In the genomic region with DNA sequence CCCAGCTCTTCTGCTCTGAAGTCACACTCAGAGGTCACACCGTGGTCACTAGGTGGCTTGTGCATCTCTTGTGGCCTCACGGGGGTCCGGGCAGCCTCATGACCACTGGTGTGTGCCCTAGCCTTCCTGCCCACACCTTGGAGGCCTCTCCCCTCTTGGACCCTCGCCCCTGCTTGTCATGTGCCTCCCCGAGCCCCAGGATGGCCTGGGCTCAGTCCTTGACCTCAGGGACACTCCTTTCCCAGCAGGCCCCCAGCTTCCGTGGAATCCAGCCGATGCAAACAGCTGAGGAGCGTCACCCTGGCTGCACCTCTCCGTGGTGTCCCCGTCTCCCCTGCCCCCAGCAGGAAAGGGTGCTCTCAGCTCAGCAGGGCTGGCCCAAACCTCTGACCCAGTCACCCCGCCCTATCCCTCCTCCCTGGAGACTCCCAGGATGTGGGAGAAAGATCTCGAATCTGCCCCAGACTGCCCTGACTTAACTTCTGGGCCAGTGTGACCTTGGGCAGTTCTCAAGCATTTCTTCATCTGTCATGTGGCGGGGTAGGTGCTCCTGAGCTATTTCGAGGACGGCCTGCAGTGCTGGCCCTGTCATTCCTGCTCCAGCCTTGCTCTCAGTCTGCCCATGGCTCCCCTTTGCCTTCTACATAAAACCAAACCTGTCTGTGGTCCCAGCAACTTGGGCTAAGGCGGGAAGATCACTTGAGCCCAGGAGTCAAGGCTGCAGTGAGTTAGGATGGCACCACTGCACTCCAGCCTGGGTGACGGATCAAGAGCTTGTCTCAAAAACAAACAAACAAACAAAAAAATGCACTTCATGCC, we compare ENCODE assay signal across 2 cellular contexts.
A peak's percentile ranks its signal among the peaks of the same experiment; 100 is the strongest.
TF ChIP-seq lines count a peak whose summit lies in the region.

No MANE protein-coding gene starts in this region.

TF ChIP-seq in HepG2, 621 proteins besides CTCF, POLR2A, EP300 and RAD21:
- TF ChIP-seq MEF2D (CRISPR knock-in tag; IDR thresholded peaks at IDR 0.05) (no peak), GZF1 (CRISPR knock-in tag; IDR thresholded peaks at IDR 0.05) (no peak), AGO2 (optimal IDR thresholded peaks at IDR 0.05; ENCODE audit: low read depth, low read length) (peak; percentile 42), ZNF687 (CRISPR knock-in tag; IDR thresholded peaks at IDR 0.05) (0 out of 2 replicates have a peak, but pooled peaks have one; percentile 2), TAF15 (IDR thresholded peaks at IDR 0.05; ENCODE audit: low read depth, low read length, poor library complexity, severe bottlenecking) (no peak)
- TF ChIP-seq, protein P1, sequence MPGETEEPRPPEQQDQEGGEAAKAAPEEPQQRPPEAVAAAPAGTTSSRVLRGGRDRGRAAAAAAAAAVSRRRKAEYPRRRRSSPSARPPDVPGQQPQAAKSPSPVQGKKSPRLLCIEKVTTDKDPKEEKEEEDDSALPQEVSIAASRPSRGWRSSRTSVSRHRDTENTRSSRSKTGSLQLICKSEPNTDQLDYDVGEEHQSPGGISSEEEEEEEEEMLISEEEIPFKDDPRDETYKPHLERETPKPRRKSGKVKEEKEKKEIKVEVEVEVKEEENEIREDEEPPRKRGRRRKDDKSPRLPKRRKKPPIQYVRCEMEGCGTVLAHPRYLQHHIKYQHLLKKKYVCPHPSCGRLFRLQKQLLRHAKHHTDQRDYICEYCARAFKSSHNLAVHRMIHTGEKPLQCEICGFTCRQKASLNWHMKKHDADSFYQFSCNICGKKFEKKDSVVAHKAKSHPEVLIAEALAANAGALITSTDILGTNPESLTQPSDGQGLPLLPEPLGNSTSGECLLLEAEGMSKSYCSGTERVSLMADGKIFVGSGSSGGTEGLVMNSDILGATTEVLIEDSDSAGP (CRISPR knock-in tag; IDR thresholded peaks at IDR 0.05; ENCODE audit: borderline replicate concordance) = 0 out of 2 replicates have a peak, but pooled peaks have one; percentile 35

TF ChIP-seq in SK-N-SH, 30 proteins besides CTCF, POLR2A, EP300 and RAD21:
- TF ChIP-seq NRF1 (IDR thresholded peaks at IDR 0.05; ENCODE audit: low read depth, low read length) (no peak), EZH2phosphoT487 (IDR thresholded peaks at IDR 0.05; ENCODE audit: borderline replicate concordance, low read depth) (no peak), FOXM1 (IDR thresholded peaks at IDR 0.05; ENCODE audit: low read depth) (no peak), MXI1 (IDR thresholded peaks at IDR 0.05; ENCODE audit: low read depth, low read length) (no peak), FOXJ3 (CRISPR knock-in tag; IDR thresholded peaks at IDR 0.05) (no peak), FOSL2 (IDR thresholded peaks at IDR 0.05; ENCODE audit: borderline replicate concordance, low read depth) (no peak), RCOR1 (IDR thresholded peaks at IDR 0.05; ENCODE audit: low read length) (no peak)
- TF ChIP-seq, protein P2, sequence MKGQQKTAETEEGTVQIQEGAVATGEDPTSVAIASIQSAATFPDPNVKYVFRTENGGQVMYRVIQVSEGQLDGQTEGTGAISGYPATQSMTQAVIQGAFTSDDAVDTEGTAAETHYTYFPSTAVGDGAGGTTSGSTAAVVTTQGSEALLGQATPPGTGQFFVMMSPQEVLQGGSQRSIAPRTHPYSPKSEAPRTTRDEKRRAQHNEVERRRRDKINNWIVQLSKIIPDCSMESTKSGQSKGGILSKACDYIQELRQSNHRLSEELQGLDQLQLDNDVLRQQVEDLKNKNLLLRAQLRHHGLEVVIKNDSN (IDR thresholded peaks at IDR 0.05; ENCODE audit: borderline replicate concordance, low read depth) = no peak
- TF ChIP-seq, protein P3, sequence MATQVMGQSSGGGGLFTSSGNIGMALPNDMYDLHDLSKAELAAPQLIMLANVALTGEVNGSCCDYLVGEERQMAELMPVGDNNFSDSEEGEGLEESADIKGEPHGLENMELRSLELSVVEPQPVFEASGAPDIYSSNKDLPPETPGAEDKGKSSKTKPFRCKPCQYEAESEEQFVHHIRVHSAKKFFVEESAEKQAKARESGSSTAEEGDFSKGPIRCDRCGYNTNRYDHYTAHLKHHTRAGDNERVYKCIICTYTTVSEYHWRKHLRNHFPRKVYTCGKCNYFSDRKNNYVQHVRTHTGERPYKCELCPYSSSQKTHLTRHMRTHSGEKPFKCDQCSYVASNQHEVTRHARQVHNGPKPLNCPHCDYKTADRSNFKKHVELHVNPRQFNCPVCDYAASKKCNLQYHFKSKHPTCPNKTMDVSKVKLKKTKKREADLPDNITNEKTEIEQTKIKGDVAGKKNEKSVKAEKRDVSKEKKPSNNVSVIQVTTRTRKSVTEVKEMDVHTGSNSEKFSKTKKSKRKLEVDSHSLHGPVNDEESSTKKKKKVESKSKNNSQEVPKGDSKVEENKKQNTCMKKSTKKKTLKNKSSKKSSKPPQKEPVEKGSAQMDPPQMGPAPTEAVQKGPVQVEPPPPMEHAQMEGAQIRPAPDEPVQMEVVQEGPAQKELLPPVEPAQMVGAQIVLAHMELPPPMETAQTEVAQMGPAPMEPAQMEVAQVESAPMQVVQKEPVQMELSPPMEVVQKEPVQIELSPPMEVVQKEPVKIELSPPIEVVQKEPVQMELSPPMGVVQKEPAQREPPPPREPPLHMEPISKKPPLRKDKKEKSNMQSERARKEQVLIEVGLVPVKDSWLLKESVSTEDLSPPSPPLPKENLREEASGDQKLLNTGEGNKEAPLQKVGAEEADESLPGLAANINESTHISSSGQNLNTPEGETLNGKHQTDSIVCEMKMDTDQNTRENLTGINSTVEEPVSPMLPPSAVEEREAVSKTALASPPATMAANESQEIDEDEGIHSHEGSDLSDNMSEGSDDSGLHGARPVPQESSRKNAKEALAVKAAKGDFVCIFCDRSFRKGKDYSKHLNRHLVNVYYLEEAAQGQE (IDR thresholded peaks at IDR 0.05; ENCODE audit: low read depth, low read length) = no peak
